In genomic region chr3:46188708-46189107, GRCh38 we compare ENCODE assay signal across 19 cellular contexts. TPM values are rescaled to one million over a fixed set of nuclear protein-coding genes. Genes with fewer than 3 reads are reported as not detected.
DNase-seq lines count a peak whose midpoint lies in the region; ATAC-seq, FAIRE-seq and TF ChIP-seq lines count a peak whose summit lies in the region.
"Had no signal": no experiment of that assay in that cellular context is flagged by ENCODE, and none has a peak within 500 bp of the region (broad histone marks: within the 10 kb centered on the region; RNA-seq: fewer than 3 reads in every experiment).

No MANE protein-coding gene starts in this region.

- H2AFZ ChIP-seq in HCT116 (ENCODE audit: low read depth, low read length, poor library complexity, severe bottlenecking) (no peak overlapping the region), H1 (ENCODE audit: low read length) (0 out of 2 replicates have a peak overlapping the region, but pooled peaks have one; percentile 63), osteoblast (ENCODE audit: low read length) (no peak overlapping the region)

- H3K56ac ChIP-seq in H1 (replicated peaks; ENCODE audit: insufficient read length, low read depth, low read length): no peak overlapping the region

- H4K91ac ChIP-seq in H1 (replicated peaks; ENCODE audit: insufficient read length, low read length): no peak overlapping the region

- no peak overlapping the region for H2BK120ac ChIP-seq in H1 (replicated peaks; ENCODE audit: low read depth, low read length)

- no peak overlapping the region for H3K14ac ChIP-seq in H1 (ENCODE audit: insufficient read length)

- H3K23me2 ChIP-seq in H1 (ENCODE audit: low read depth, low read length): no peaks in the 10 kb centered on the region

- no peak for TF ChIP-seq EP300 in H1 (IDR thresholded peaks at IDR 0.05; ENCODE audit: borderline replicate concordance in 1 of 2, low read depth in 2 of 2, low read length in 2 of 2)

- no peak overlapping the region for H3K23ac ChIP-seq in H1 (ENCODE audit: insufficient read length)

- TF ChIP-seq CTCF in HCT116 (IDR thresholded peaks at IDR 0.05 in 2 of 3, conservative IDR thresholded peaks at IDR 0.05 in 1 of 3; ENCODE audit: borderline replicate concordance in 1 of 3, insufficient read depth in 1 of 3, low read depth in 2 of 3, low read length in 2 of 3): no peak
- no peak for TF ChIP-seq CTCF in H1 (IDR thresholded peaks at IDR 0.05; ENCODE audit: control extremely low read depth in 1 of 3, insufficient read depth in 1 of 3, low read depth in 1 of 3, low read length in 3 of 3)
- TF ChIP-seq CTCF in osteoblast (IDR thresholded peaks at IDR 0.05; ENCODE audit: extremely low read depth, low read depth, low read length): no peak

- peaks cover 0 to 7% (median 0%) of the 10 kb centered on the region in 11 experiments; a peak in 3 of 22 replicates for H3K36me3 ChIP-seq in BLaER1 treated with 17β-estradiol and CSF1 and Interleukin-3, amounts not matched to agents 10 nM and 100 nM
- H3K36me3 ChIP-seq in HCT116 (ENCODE audit: control insufficient read depth in 1 of 2, insufficient read depth in 2 of 2, low read length in 2 of 2): no peaks in the 10 kb centered on the region
- H3K36me3 ChIP-seq in H1 (ENCODE audit: control insufficient read depth in 2 of 4, insufficient read depth in 4 of 4, low read length in 3 of 4): no peaks in the 10 kb centered on the region
- no peaks in the 10 kb centered on the region for H3K36me3 ChIP-seq in osteoblast (ENCODE audit: insufficient read depth, low read length)

- no peak for TF ChIP-seq POLR2A in HCT116 (IDR thresholded peaks at IDR 0.05; ENCODE audit: borderline replicate concordance, extremely low read depth, insufficient read depth, insufficient read length)
- no peak for TF ChIP-seq POLR2A in H1 (IDR thresholded peaks at IDR 0.05; ENCODE audit: control extremely low read depth in 1 of 2, low read depth in 2 of 2, low read length in 2 of 2)

- no peak overlapping the region for H3K4ac ChIP-seq in H1 (replicated peaks; ENCODE audit: insufficient read length, low read depth, low read length)

- RAD21 ChIA-PET in HCT116 (lab: Charles Lee; ENCODE audit: low non-redundant PET in 1 of 2, low total read pairs in 2 of 2, uncharacterized antibody in 2 of 2, unreplicated experiment in 2 of 2): no interaction called here

- no peaks in the 10 kb centered on the region for H3K27me3 ChIP-seq in BLaER1 treated with 17β-estradiol and CSF1 and Interleukin-3, amounts not matched to agents 10 nM and 100 nM
- H3K27me3 ChIP-seq in HCT116 (ENCODE audit: insufficient read depth, low read length): no peaks in the 10 kb centered on the region
- no peaks in the 10 kb centered on the region; a peak in 1 of 7 replicates for H3K27me3 ChIP-seq in H1 (replicated peaks in 1 of 4; ENCODE audit: control insufficient read depth in 3 of 4, extremely low read depth in 1 of 4, insufficient read depth in 3 of 4, low read length in 3 of 4)
- H3K27me3 ChIP-seq in osteoblast (ENCODE audit: insufficient read depth, low read length): peaks cover 8% of the 10 kb centered on the region

- H3K4me2 ChIP-seq in BLaER1 treated with 17β-estradiol and CSF1 and Interleukin-3, amounts not matched to agents 10 nM and 100 nM: peak overlapping the region; percentile 70 to 90 (median 83)
- no peak overlapping the region for H3K4me2 ChIP-seq in HCT116 (ENCODE audit: low read length)
- no peak overlapping the region for H3K4me2 ChIP-seq in H1 (ENCODE audit: insufficient read depth in 1 of 2, low read depth in 2 of 2, low read length in 2 of 2)
- H3K4me2 ChIP-seq in osteoblast (ENCODE audit: insufficient read depth, low read length): no peak overlapping the region

- H2BK15ac ChIP-seq in H1 (ENCODE audit: low read length): no peak overlapping the region

- H3K27ac Mint-ChIP-seq in T-helper 2 cell treated with Interferon-gamma antibody and Interleukin-4, amounts not matched to agents 5 μg/mL and 100 μg/mL, for 36 hours: no peak overlapping the region
- H3K27ac Mint-ChIP-seq: CD4-positive, alpha-beta T cell had no signal

- no peaks in the 10 kb centered on the region; a peak in 1 of 22 replicates for H4K20me1 ChIP-seq in BLaER1 treated with 17β-estradiol and CSF1 and Interleukin-3, amounts not matched to agents 10 nM and 100 nM
- H4K20me1 ChIP-seq in HCT116 (ENCODE audit: insufficient read depth): no peaks in the 10 kb centered on the region
- H4K20me1 ChIP-seq in H1 (replicated peaks in 1 of 2; ENCODE audit: control insufficient read depth in 1 of 2, insufficient read depth in 2 of 2, low read length in 2 of 2): no peaks in the 10 kb centered on the region
- no peaks in the 10 kb centered on the region for H4K20me1 ChIP-seq in osteoblast (ENCODE audit: insufficient read depth, low read length)

- H3K36me3 Mint-ChIP-seq in T-helper 2 cell treated with Interferon-gamma antibody and Interleukin-4, amounts not matched to agents 5 μg/mL and 100 μg/mL, for 36 hours (ENCODE audit: low read depth): no peaks in the 10 kb centered on the region

- 95% methylated on average over 10 of the region's 10 CpGs; no CpG with 5 or more reads in 1 of the 2 experiments for WGBS in H1 (ENCODE audit: extremely low coverage in 1 of 2, insufficient coverage in 1 of 2, insufficient read length in 1 of 2, insufficient replicate concordance in 2 of 2, low coverage in 1 of 2, low lambda C conversion rate in 2 of 2, missing lambda C conversion rate in 1 of 2), 2 experiments

- DNase-seq in HCT116 (ENCODE audit: low read depth, low spot score): no peak
- DNase-seq in H1 (ENCODE audit: low read depth in 1 of 2, low spot score in 2 of 2): no peak
- peak; percentile 54 for DNase-seq in osteoblast (ENCODE audit: insufficient read length, low spot score, missing footprints)
- no peak for DNase-seq in NCI-H2029 treated with DMSO at 0.1 percent for 48 hours (lab: John Stamatoyannopoulos, UW)
- DNase-seq in T-helper 2 cell treated with Interferon-gamma antibody and Interleukin-4, amounts not matched to agents 5 μg/mL and 100 μg/mL, for 36 hours (ENCODE audit: low spot score): no peak
- DNase-seq: AML-193; C1 segment of cervical spinal cord; Calu3; CD4-positive, alpha-beta T cell; DMS 273 treated with DMSO at 0.1 percent for 48 hours; KG1 had no signal

- H3K9me3 ChIP-seq in BLaER1 treated with 17β-estradiol and CSF1 and Interleukin-3, amounts not matched to agents 10 nM and 100 nM (replicated peaks in 1 of 11): peaks cover 9 to 38% (median 24%) of the 10 kb centered on the region in 11 experiments
- H3K9me3 ChIP-seq in HCT116 (ENCODE audit: control insufficient read depth in 1 of 2, insufficient read depth in 1 of 2, low read depth in 1 of 2, low read length in 2 of 2) (no peaks in the 10 kb centered on the region), H1 (ENCODE audit: insufficient read depth in 2 of 2, low read depth in 1 of 2, low read length in 1 of 2) (peaks cover 6 to 8% of the 10 kb centered on the region in 2 experiments; a peak in 3 of 4 replicates), osteoblast (ENCODE audit: low read depth, low read length) (no peaks in the 10 kb centered on the region)

- BruUV-seq in HCT116 (replicated peaks; lab: Mats Ljungman, UMichigan): no TSS peak

- no peak overlapping the region for H4K5ac ChIP-seq in H1 (ENCODE audit: insufficient read length, low read depth, low read length)

- H3K4me1 Mint-ChIP-seq in T-helper 2 cell treated with Interferon-gamma antibody and Interleukin-4, amounts not matched to agents 5 μg/mL and 100 μg/mL, for 36 hours (ENCODE audit: low read depth): peaks cover 7% of the 10 kb centered on the region

- H3K4me3 Mint-ChIP-seq in T-helper 2 cell treated with Interferon-gamma antibody and Interleukin-4, amounts not matched to agents 5 μg/mL and 100 μg/mL, for 36 hours: no peak overlapping the region
- H3K4me3 Mint-ChIP-seq: CD4-positive, alpha-beta T cell had no signal

- peak overlapping the region in 3 of 11 experiments; percentile 63 to 70 (median 69); a peak in 2 of 22 replicates for H3K9ac ChIP-seq in BLaER1 treated with 17β-estradiol and CSF1 and Interleukin-3, amounts not matched to agents 10 nM and 100 nM
- no peak overlapping the region for H3K9ac ChIP-seq in HCT116 (ENCODE audit: low read length)
- H3K9ac ChIP-seq in H1 (replicated peaks in 1 of 4; ENCODE audit: extremely low read depth in 1 of 4, low read depth in 3 of 4, low read length in 3 of 4): no peak overlapping the region

- H3K27ac ChIP-seq in BLaER1 treated with 17β-estradiol and CSF1 and Interleukin-3, amounts not matched to agents 10 nM and 100 nM: peak overlapping the region in 9 of 11 experiments; percentile 70 to 88 (median 82); a peak in 17 of 22 replicates
- no peak overlapping the region for H3K27ac ChIP-seq in HCT116 (ENCODE audit: low read depth, low read length)
- H3K27ac ChIP-seq in H1 (ENCODE audit: low read depth, low read length): no peak overlapping the region
- no peak overlapping the region for H3K27ac ChIP-seq in osteoblast (ENCODE audit: low read depth, low read length)

- POLR2A ChIA-PET in HCT116 (lab: Charles Lee) (no interaction called here), H1 (lab: Charles Lee; ENCODE audit: partially characterized antibody) (no interaction called here)

- H3K4me3 ChIP-seq in BLaER1 treated with 17β-estradiol and CSF1 and Interleukin-3, amounts not matched to agents 10 nM and 100 nM: no peak overlapping the region
- H3K4me3 ChIP-seq in HCT116 (replicated peaks in 1 of 2; ENCODE audit: low read depth in 1 of 2, low read length in 2 of 2) (no peak overlapping the region), H1 (ENCODE audit: extremely low read depth in 1 of 4, insufficient read depth in 2 of 4, low read depth in 3 of 4, low read length in 4 of 4) (no peak overlapping the region), osteoblast (ENCODE audit: insufficient read depth, low read length) (no peak overlapping the region)

- H3K79me2 ChIP-seq in HCT116 (ENCODE audit: insufficient read depth, low read length) (no peaks in the 10 kb centered on the region), H1 (ENCODE audit: control insufficient read depth in 1 of 2, insufficient read depth in 2 of 2, low read length in 2 of 2) (no peaks in the 10 kb centered on the region), osteoblast (ENCODE audit: insufficient read depth, low read length) (no peaks in the 10 kb centered on the region)

- H3K27me3 Mint-ChIP-seq in T-helper 2 cell treated with Interferon-gamma antibody and Interleukin-4, amounts not matched to agents 5 μg/mL and 100 μg/mL, for 36 hours (ENCODE audit: low read depth): peaks cover 41% of the 10 kb centered on the region

- CTCF ChIA-PET in HCT116 (lab: Charles Lee): no interaction called here
- CTCF ChIA-PET in H1 (lab: Charles Lee; ENCODE audit: partially characterized antibody): interaction anchor here (0.6 to 1.7 kb wide), 2 partner anchors 10 to 19 kb away, joined by 3 to 6 read pairs; partner anchors contain the start of gene CCR1

- no peaks in the 10 kb centered on the region for H3K9me2 ChIP-seq in HCT116 (ENCODE audit: insufficient read depth)

- 0 out of 2 replicates have a peak, but pooled peaks have one; percentile 22 for ATAC-seq in HCT116
- no peak for ATAC-seq in GM21423 (IDR thresholded peaks at IDR 0.05; ENCODE audit: unreplicated experiment)
- no peak for ATAC-seq in HG02759 (IDR thresholded peaks at IDR 0.05; ENCODE audit: unreplicated experiment)

- H3K4me1 ChIP-seq in BLaER1 treated with 17β-estradiol and CSF1 and Interleukin-3, amounts not matched to agents 10 nM and 100 nM: peaks cover 47 to 99% (median 76%) of the 10 kb centered on the region in 10 experiments
- H3K4me1 ChIP-seq in HCT116 (ENCODE audit: control insufficient read depth in 1 of 2, insufficient read depth in 2 of 2, low read length in 2 of 2) (peaks cover 0 to 19% of the 10 kb centered on the region in 2 experiments; a peak in 2 of 4 replicates), H1 (replicated peaks in 1 of 4; ENCODE audit: control insufficient read depth in 3 of 4, insufficient read depth in 4 of 4, low read length in 3 of 4) (no peaks in the 10 kb centered on the region), osteoblast (ENCODE audit: insufficient read depth, low read length) (peaks cover 5% of the 10 kb centered on the region)

- no peaks in the 10 kb centered on the region for H3K79me1 ChIP-seq in H1 (ENCODE audit: low read depth, low read length)

- H2BK5ac ChIP-seq in H1 (ENCODE audit: low read depth, low read length): no peak overlapping the region

- no peak overlapping the region for H2BK20ac ChIP-seq in H1 (ENCODE audit: low read length)

- FAIRE-seq in H1 (lab: Jason Lieb, UNC): no peak
- FAIRE-seq: GM18507 had no signal

- H4K8ac ChIP-seq in H1 (ENCODE audit: extremely low read depth, insufficient read depth, low read length): no peak overlapping the region; the same call in 1 of the 2 replicates

- intact Hi-C loops in HCT116 (cut with micrococcal nuclease): no loop called here

- H3K18ac ChIP-seq in H1 (ENCODE audit: extremely low read depth, low read length): no peak overlapping the region

- TF ChIP-seq RAD21 in HCT116 (IDR thresholded peaks at IDR 0.05; ENCODE audit: low read depth) (no peak), H1 (IDR thresholded peaks at IDR 0.05 in 1 of 2, conservative IDR thresholded peaks at IDR 0.05 in 1 of 2; ENCODE audit: low read depth in 2 of 2, low read length in 2 of 2) (no peak)

- peaks cover 11% of the 10 kb centered on the region for H3K9me3 Mint-ChIP-seq in T-helper 2 cell treated with Interferon-gamma antibody and Interleukin-4, amounts not matched to agents 5 μg/mL and 100 μg/mL, for 36 hours

- H2AK5ac ChIP-seq in H1 (ENCODE audit: low read depth, low read length): no peak overlapping the region

- no peak overlapping the region for H2BK12ac ChIP-seq in H1 (ENCODE audit: low read depth, low read length)

RNA-seq across cellular contexts. Expression of gene CCR1, which starts 19.4 kb away (rescaled TPM):
- total RNA-seq in HCT116 (2021; ENCODE audit: unreplicated experiment) (0.10 TPM), osteoblast (0.59 and 1.1 TPM in 2 replicates)
- 0.03 TPM in 1 of 2 replicates, not detected in the other for polyA plus RNA-seq in HCT116 (2012)
- not detected in 2 replicates for total RNA-seq in H1 (2021; fragmentation: NEBNext Ultra II Directional; extraction: Animal tissue kit (Norgen Biotek cat#: 25700))
- polyA plus RNA-seq in H1 (2011; rRNA removed): not detected in 2 replicates
- not detected for polyA plus RNA-seq in H1 (2011; cell fraction: cytosol; rRNA removed)
- polyA plus RNA-seq in H1 (2011; cell fraction: nucleus; rRNA removed): 0.03 TPM
- polyA plus RNA-seq in H1 (2012, experiment 1 of 2): not detected in 4 replicates
- polyA plus RNA-seq in H1 (2012, experiment 2 of 2): not detected
- 0.04 TPM for polyA plus RNA-seq in H1 (2013, experiment 1 of 2)
- polyA plus RNA-seq in H1 (2013, experiment 2 of 2): 0.04 TPM
- 0.09 TPM in 1 of 2 replicates, not detected in the other for polyA minus RNA-seq in H1 (2011; rRNA and poly(A)+ RNA removed)
- not detected for polyA minus RNA-seq in H1 (2011; cell fraction: cytosol; rRNA and poly(A)+ RNA removed)
- polyA minus RNA-seq in H1 (2011; cell fraction: nucleus; rRNA and poly(A)+ RNA removed): not detected
- total RNA-seq: A673, Daoy, HT-29, IMR-90 had no signal
- polyA plus RNA-seq: IMR-90 had no signal

RNA-seq across cellular contexts. Expression of gene CCR3, which starts 53.6 kb away (rescaled TPM):
- total RNA-seq in HCT116 (2021; ENCODE audit: unreplicated experiment) (not detected), osteoblast (not detected in 2 replicates)
- polyA plus RNA-seq in HCT116 (2012): 0.04 and 0.05 TPM in 2 replicates
- not detected in 2 replicates for total RNA-seq in H1 (2021; fragmentation: NEBNext Ultra II Directional; extraction: Animal tissue kit (Norgen Biotek cat#: 25700))
- polyA plus RNA-seq in H1 (2011; rRNA removed): not detected in 2 replicates
- not detected for polyA plus RNA-seq in H1 (2011; cell fraction: cytosol; rRNA removed)
- polyA plus RNA-seq in H1 (2011; cell fraction: nucleus; rRNA removed): not detected
- not detected in 4 replicates for polyA plus RNA-seq in H1 (2012, experiment 1 of 2)
- not detected for polyA plus RNA-seq in H1 (2012, experiment 2 of 2)
- polyA plus RNA-seq in H1 (2013, experiment 1 of 2): not detected
- not detected for polyA plus RNA-seq in H1 (2013, experiment 2 of 2)
- polyA minus RNA-seq in H1 (2011; rRNA and poly(A)+ RNA removed): not detected in 2 replicates
- not detected for polyA minus RNA-seq in H1 (2011; cell fraction: cytosol; rRNA and poly(A)+ RNA removed)
- not detected for polyA minus RNA-seq in H1 (2011; cell fraction: nucleus; rRNA and poly(A)+ RNA removed)
- total RNA-seq: A673; CD4-positive, alpha-beta T cell; Daoy; HT-29; IMR-90 had no signal
- polyA plus RNA-seq: IMR-90 had no signal

Comparison
In these comparisons a context has a peak if more than half of its experiments do, and no peak if none do; other contexts are left out.
1. H3K27ac ChIP-seq: peak in BLaER1 treated with 17β-estradiol and CSF1 and Interleukin-3, amounts not matched to agents 10 nM and 100 nM (9 of 11); none in HCT116 (single experiment), H1 (single experiment) and osteoblast (single experiment).
2. H3K4me2 ChIP-seq: peak in BLaER1 treated with 17β-estradiol and CSF1 and Interleukin-3, amounts not matched to agents 10 nM and 100 nM (11 of 11); none in HCT116 (single experiment), H1 (0 of 2) and osteoblast (single experiment).